12 cellular contexts compared by ENCODE assay signal in the genomic region with DNA sequence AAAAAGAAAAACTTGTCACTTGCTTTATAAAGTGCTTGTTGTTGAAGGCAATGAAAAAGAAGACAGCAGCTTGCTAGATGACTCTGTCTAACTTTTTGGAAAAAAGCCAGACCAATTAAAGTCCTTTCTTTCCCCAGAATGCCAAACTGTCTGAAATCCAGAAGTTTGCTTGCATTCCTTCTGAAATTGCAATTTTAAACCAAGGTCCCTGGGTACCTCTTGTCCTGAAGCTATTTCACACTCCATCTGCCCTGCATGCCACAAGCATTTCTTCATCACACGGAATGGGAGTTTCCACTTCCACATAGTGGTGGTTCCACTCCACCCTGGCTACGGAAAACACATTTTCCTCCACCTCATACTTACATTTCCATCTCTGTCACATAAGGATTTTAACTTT.
A peak's percentile ranks its signal among the peaks of the same experiment; 100 is the strongest.
DNase-seq lines count a peak whose midpoint lies in the region; ATAC-seq, FAIRE-seq and TF ChIP-seq lines count a peak whose summit lies in the region.
"Had no signal": no experiment of that assay in that cellular context is flagged by ENCODE, and none has a peak within 500 bp of the region (broad histone marks: within the 10 kb centered on the region; RNA-seq: fewer than 3 reads in every experiment).

No MANE protein-coding gene starts in this region.

- no peaks in the 10 kb centered on the region for H3K4me1 ChIP-seq in breast epithelium
- H3K4me1 ChIP-seq: A549 had no signal

- H3K4me3 ChIP-seq in breast epithelium (no peak overlapping the region), astrocyte of the cerebellum (ENCODE audit: low read depth, low read length) (no peak overlapping the region)
- H3K4me3 ChIP-seq: A549 had no signal

- H3K27ac Mint-ChIP-seq in MCF 10A (ENCODE audit: low read depth, unreplicated experiment), result no peak overlapping the region
- H3K27ac Mint-ChIP-seq in activated T-cell treated with anti-CD3 and anti-CD28 coated beads, Interleukin-2, amount 50 U/mL, for 72 hours, result no peak overlapping the region

- intact Hi-C loops in MCF 10A (cut with micrococcal nuclease), result no loop called here
- intact Hi-C loops in breast epithelium (cut with DNase I; ENCODE audit: low total_unique reads), result no loop called here

- H3K9me3 Mint-ChIP-seq in MCF 10A (ENCODE audit: unreplicated experiment), result no peaks in the 10 kb centered on the region
- H3K9me3 Mint-ChIP-seq in activated T-cell treated with anti-CD3 and anti-CD28 coated beads, Interleukin-2, amount 50 U/mL, for 72 hours, result peaks cover 4 to 6% of the 10 kb centered on the region in 2 donors

- no peak for ATAC-seq in activated T-cell treated with anti-CD3 and anti-CD28 coated beads, Interleukin-2, amount 50 U/mL, for 72 hours (replicated peaks in 1 of 2)
- ATAC-seq: A549, HepG2 had no signal

- TF ChIP-seq POLR2A in breast epithelium (IDR thresholded peaks at IDR 0.05), result no peak

- TF ChIP-seq CTCF in MCF 10A (IDR thresholded peaks at IDR 0.05; ENCODE audit: unreplicated experiment) (no peak), breast epithelium (IDR thresholded peaks at IDR 0.05) (no peak), astrocyte of the cerebellum (IDR thresholded peaks at IDR 0.05; ENCODE audit: low read depth, low read length, missing control alignments) (no peak)

- peaks cover 16% of the 10 kb centered on the region for H3K4me1 Mint-ChIP-seq in MCF 10A (ENCODE audit: insufficient read depth, unreplicated experiment)
- H3K4me1 Mint-ChIP-seq in activated T-cell treated with anti-CD3 and anti-CD28 coated beads, Interleukin-2, amount 50 U/mL, for 72 hours (ENCODE audit: low read depth), result peaks cover 5% of the 10 kb centered on the region

- no peaks in the 10 kb centered on the region for H3K27me3 Mint-ChIP-seq in MCF 10A (ENCODE audit: insufficient read depth, unreplicated experiment)
- H3K27me3 Mint-ChIP-seq in activated T-cell treated with anti-CD3 and anti-CD28 coated beads, Interleukin-2, amount 50 U/mL, for 72 hours (ENCODE audit: low read depth), result no peaks in the 10 kb centered on the region

- FAIRE-seq in urothelium cell line (lab: Jason Lieb, UNC), result no peak
- FAIRE-seq: A549, HepG2 had no signal

- H3K4me3 Mint-ChIP-seq in MCF 10A (ENCODE audit: unreplicated experiment), result peak overlapping the region; percentile 6
- no peak overlapping the region for H3K4me3 Mint-ChIP-seq in activated T-cell treated with anti-CD3 and anti-CD28 coated beads, Interleukin-2, amount 50 U/mL, for 72 hours

- POLR2A ChIA-PET in MCF 10A (lab: Yijun Ruan, JAX), result no interaction called here

- in situ Hi-C loops in astrocyte of the cerebellum (cut with HindIII; ENCODE audit: low sequenced_read_pairs), result no loop called here

- peaks cover 15% of the 10 kb centered on the region for H3K36me3 Mint-ChIP-seq in MCF 10A (ENCODE audit: insufficient read depth, unreplicated experiment)
- peaks cover 6 to 11% of the 10 kb centered on the region in 2 donors for H3K36me3 Mint-ChIP-seq in activated T-cell treated with anti-CD3 and anti-CD28 coated beads, Interleukin-2, amount 50 U/mL, for 72 hours (ENCODE audit: insufficient read depth in 2 of 2)

- H3K27me3 ChIP-seq in breast epithelium, result no peaks in the 10 kb centered on the region

- H3K36me3 ChIP-seq in breast epithelium, result no peaks in the 10 kb centered on the region

- no TSS peak for BruUV-seq in MCF 10A (replicated peaks; lab: Mats Ljungman, UMichigan)

- DNase-seq in MCF 10A (ENCODE audit: unreplicated experiment), result peak; percentile 0
- no peak for DNase-seq in breast epithelium (ENCODE audit: low spot score in 2 of 2)
- DNase-seq in astrocyte of the cerebellum (ENCODE audit: low read depth), result peak; percentile 62
- DNase-seq in iris pigment epithelial cell (ENCODE audit: low read depth), result peak; percentile 90
- peak; percentile 27 for DNase-seq in urothelium cell line (ENCODE audit: low spot score)
- no peak for DNase-seq in NCI-H774 (lab: John Stamatoyannopoulos, UW)
- no peak for DNase-seq in activated T-cell treated with anti-CD3 and anti-CD28 coated beads, Interleukin-2, amount 50 U/mL, for 72 hours
- DNase-seq in cerebellar cortex (ENCODE audit: low spot score), result no peak
- DNase-seq: posterior cingulate gyrus, T-helper 2 cell had no signal

- H3K9me3 ChIP-seq in breast epithelium, result peaks cover 0 to 5% of the 10 kb centered on the region in 2 donors
- H3K9me3 ChIP-seq: A549 had no signal

- CTCF ChIA-PET in MCF 10A (lab: Yijun Ruan, JAX), result interaction anchor here (0.6 kb wide), 1 partner anchor 1255 kb away, joined by 3 read pairs; no protein-coding TSS in a partner anchor

- no peak overlapping the region for H3K27ac ChIP-seq in breast epithelium
- H3K27ac ChIP-seq: A549 had no signal

Comparison
In these comparisons a context has a peak if more than half of its experiments do, and no peak if none do; other contexts are left out.
1. DNase-seq: peak in MCF 10A (single experiment), astrocyte of the cerebellum (single experiment), iris pigment epithelial cell (single experiment) and urothelium cell line (single experiment); none in breast epithelium (0 of 2), NCI-H774 (single experiment), activated T-cell treated with anti-CD3 and anti-CD28 coated beads, Interleukin-2, amount 50 U/mL, for 72 hours (0 of 2) and cerebellar cortex (single experiment).